ENCODE assay signal across 22 cellular contexts in genomic region chr11:122033193-122033592, GRCh38.
DNase-seq lines count a peak whose midpoint lies in the region; ATAC-seq, FAIRE-seq and TF ChIP-seq lines count a peak whose summit lies in the region.
"Had no signal": no experiment of that assay in that cellular context is flagged by ENCODE, and none has a peak within 500 bp of the region (broad histone marks: within the 10 kb centered on the region; RNA-seq: fewer than 3 reads in every experiment).

No MANE protein-coding gene starts in this region.

- H3K27me3 ChIP-seq in SJCRH30 (no peaks in the 10 kb centered on the region), hepatocyte (no peaks in the 10 kb centered on the region)
- H3K27me3 ChIP-seq: Peyer's patch had no signal

- peaks cover 50% of the 10 kb centered on the region for H3K4me1 ChIP-seq in SJCRH30
- H3K4me1 ChIP-seq in hepatocyte (ENCODE audit: insufficient read depth) = no peaks in the 10 kb centered on the region
- H3K4me1 ChIP-seq: A549, Peyer's patch had no signal

- no peak for TF ChIP-seq CTCF in AG10803 (conservative IDR thresholded peaks at IDR 0.05; ENCODE audit: low read length)
- no peak for TF ChIP-seq CTCF in hepatocyte (IDR thresholded peaks at IDR 0.05; ENCODE audit: poor library complexity)

- FAIRE-seq in frontal cortex (lab: Jason Lieb, UNC) = no peak
- FAIRE-seq: A549, GM12878 had no signal

- H3K9me3 ChIP-seq in SJCRH30 (replicated peaks) (no peaks in the 10 kb centered on the region), hepatocyte (ENCODE audit: low read depth) (no peaks in the 10 kb centered on the region)
- H3K9me3 ChIP-seq: A549, Peyer's patch had no signal

- no peaks in the 10 kb centered on the region for H3K79me2 ChIP-seq in hepatocyte

- H3K4me2 ChIP-seq in hepatocyte = no peak overlapping the region
- H3K4me2 ChIP-seq: A549, GM23338, KMS-11 had no signal

- intact Hi-C loops in sciatic nerve (cut with DNase I) = no loop called here

- H3K4me3 ChIP-seq in AG10803 (ENCODE audit: low read length) (no peak overlapping the region), SJCRH30 (no peak overlapping the region), hepatocyte (no peak overlapping the region)
- H3K4me3 ChIP-seq: A549, GM12878, GM23338, Peyer's patch had no signal

- peak; percentile 48 for DNase-seq in AG10803 (ENCODE audit: low read depth)
- DNase-seq in SJCRH30 = peak in 1 of 2 experiments; percentile 23
- DNase-seq in hepatocyte (ENCODE audit: low spot score) = no peak
- DNase-seq in sciatic nerve (ENCODE audit: low spot score) = no peak
- no peak for DNase-seq in globus pallidus (ENCODE audit: low spot score)
- no peak for DNase-seq in frontal cortex (ENCODE audit: low spot score in 2 of 2)
- no peak for DNase-seq in NCI-H1436 (lab: John Stamatoyannopoulos, UW)
- DNase-seq: CD4-positive, alpha-beta T cell; COR-L47; DND-41; HCEC 1CT; NCI-H1105; NCI-H2029 treated with DMSO at 0.1 percent for 48 hours; NCI-H226; NCI-H510A treated with DMSO at 0.1 percent for 48 hours; NCI-H748 treated with DMSO at 0.1 percent for 48 hours; NK-92 treated with Interleukin-12 subunit alpha and Interleukin-12 subunit beta, amount 100 ng/mL, for 24 hours; Peyer's patch had no signal

- ATAC-seq in sciatic nerve = peak; percentile 5
- ATAC-seq: A549, GM12878, GM23338 had no signal

- H3K9me2 ChIP-seq in hepatocyte (replicated peaks; ENCODE audit: insufficient read depth) = no peaks in the 10 kb centered on the region

- H4K20me1 ChIP-seq in hepatocyte (ENCODE audit: insufficient read depth, poor library complexity, severe bottlenecking) = no peaks in the 10 kb centered on the region

- H3K36me3 ChIP-seq in SJCRH30 (no peaks in the 10 kb centered on the region), hepatocyte (replicated peaks; ENCODE audit: insufficient read depth, low read depth) (no peaks in the 10 kb centered on the region)
- H3K36me3 ChIP-seq: Peyer's patch had no signal

- no peak overlapping the region for H2AFZ ChIP-seq in hepatocyte
- H2AFZ ChIP-seq: GM23338 had no signal

- H3K27ac ChIP-seq in SJCRH30 (peak overlapping the region; percentile 64), hepatocyte (peak overlapping the region; percentile 43)
- H3K27ac ChIP-seq: A549, KMS-11, Peyer's patch had no signal

- 92% methylated on average over 2 of the region's 2 CpGs for WGBS in hepatocyte (ENCODE audit: low lambda C conversion rate, missing lambda C conversion rate)
